In genomic region chr13:79860757-79861156, GRCh38 we compare ENCODE assay signal across 26 cellular contexts.
"Had no signal": no experiment of that assay in that cellular context is flagged by ENCODE, and none has a peak within 500 bp of the region (broad histone marks: within the 10 kb centered on the region; RNA-seq: fewer than 3 reads in every experiment).

No MANE protein-coding gene starts in this region.

- H3K4me1 ChIP-seq: left ventricle myocardium inferior, pancreas, prostate gland, spleen, suprapubic skin, tibial artery, upper lobe of right lung had no signal

- H3K9me3 Mint-ChIP-seq: natural killer cell; stimulated activated effector memory CD8-positive, alpha-beta T cell treated with anti-CD3 and anti-CD28 coated beads, Interleukin-12 subunit alpha, Interleukin-12 subunit beta, amount 100 ng/mL, for 72 hours; stimulated activated naive CD8-positive, alpha-beta T cell treated with anti-CD3 and anti-CD28 coated beads, Interleukin-15, Interleukin-2, amounts not matched to agents 100 ng/mL and 50 ng/mL, for 24 hours had no signal

- H3K4me3 Mint-ChIP-seq: immature natural killer cell; naive B cell; natural killer cell; stimulated activated effector memory CD8-positive, alpha-beta T cell treated with anti-CD3 and anti-CD28 coated beads, Interleukin-12 subunit alpha, Interleukin-12 subunit beta, amount 100 ng/mL, for 72 hours; stimulated activated naive CD8-positive, alpha-beta T cell treated with anti-CD3 and anti-CD28 coated beads, Interleukin-15, Interleukin-2, amounts not matched to agents 100 ng/mL and 50 ng/mL, for 24 hours had no signal

- H3K36me3 ChIP-seq: left ventricle myocardium inferior, pancreas, prostate gland, spleen, suprapubic skin, thoracic aorta, tibial artery, upper lobe of right lung had no signal

- DNase-seq: hypothalamus; immature natural killer cell; kidney; left ventricle myocardium inferior; naive B cell; natural killer cell; pancreas; posterior cingulate gyrus; retina; right cardiac atrium; spleen; stimulated activated CD4-positive, alpha-beta T cell treated with anti-CD3 and anti-CD28 coated beads, Interleukin-4, amount 100 ng/mL, for 24 hours; stimulated activated naive CD4-positive, alpha-beta T cell; tibial artery; trophoblast cell; upper lobe of right lung had no signal

- H3K27me3 Mint-ChIP-seq: naive B cell; stimulated activated naive CD8-positive, alpha-beta T cell treated with anti-CD3 and anti-CD28 coated beads, Interleukin-15, Interleukin-2, amounts not matched to agents 100 ng/mL and 50 ng/mL, for 24 hours had no signal

- H3K36me3 Mint-ChIP-seq: immature natural killer cell; naive B cell; natural killer cell; stimulated activated effector memory CD8-positive, alpha-beta T cell treated with anti-CD3 and anti-CD28 coated beads, Interleukin-12 subunit alpha, Interleukin-12 subunit beta, amount 100 ng/mL, for 72 hours had no signal

- ATAC-seq: natural killer cell; pancreas; right cardiac atrium; sciatic nerve; stimulated activated effector memory CD8-positive, alpha-beta T cell treated with anti-CD3 and anti-CD28 coated beads, Interleukin-12 subunit alpha, Interleukin-12 subunit beta, amount 100 ng/mL, for 72 hours; upper lobe of right lung had no signal

- H3K27ac ChIP-seq: left ventricle myocardium inferior, pancreas, prostate gland, skin epidermis, spleen, suprapubic skin, thoracic aorta, tibial artery, upper lobe of right lung had no signal

- H3K27me3 ChIP-seq: pancreas, spleen, suprapubic skin, tibial artery, upper lobe of right lung had no signal

- H3K4me3 ChIP-seq: left ventricle myocardium inferior, lung, pancreas, prostate gland, skin epidermis, spleen, suprapubic skin, thoracic aorta, tibial artery, upper lobe of right lung had no signal

- H3K4me1 Mint-ChIP-seq: immature natural killer cell; naive B cell; natural killer cell; stimulated activated effector memory CD8-positive, alpha-beta T cell treated with anti-CD3 and anti-CD28 coated beads, Interleukin-12 subunit alpha, Interleukin-12 subunit beta, amount 100 ng/mL, for 72 hours had no signal

- FAIRE-seq: islet of Langerhans, kidney, pancreas, urothelium cell line had no signal

- H3K27ac Mint-ChIP-seq: immature natural killer cell; naive B cell; natural killer cell; stimulated activated effector memory CD8-positive, alpha-beta T cell treated with anti-CD3 and anti-CD28 coated beads, Interleukin-12 subunit alpha, Interleukin-12 subunit beta, amount 100 ng/mL, for 72 hours; stimulated activated naive CD8-positive, alpha-beta T cell treated with anti-CD3 and anti-CD28 coated beads, Interleukin-15, Interleukin-2, amounts not matched to agents 100 ng/mL and 50 ng/mL, for 24 hours had no signal

- H3K9me3 ChIP-seq: left ventricle myocardium inferior, pancreas, prostate gland, spleen, suprapubic skin, thoracic aorta, tibial artery, upper lobe of right lung had no signal
